ENCODE assay signal across 12 cellular contexts in genomic region chr6:41502607-41503434, GRCh38. TPM values are rescaled to one million over a fixed set of nuclear protein-coding genes. Genes with fewer than 3 reads are reported as not detected.
DNase-seq lines count a peak whose midpoint lies in the region; ATAC-seq, FAIRE-seq and TF ChIP-seq lines count a peak whose summit lies in the region.
"Had no signal": no experiment of that assay in that cellular context is flagged by ENCODE, and none has a peak within 500 bp of the region (broad histone marks: within the 10 kb centered on the region; RNA-seq: fewer than 3 reads in every experiment).

No MANE protein-coding gene starts in this region.

- ATAC-seq in naive B cell (ENCODE audit: low read depth in 2 of 2) = no peak
- ATAC-seq in GM21381 (IDR thresholded peaks at IDR 0.05; ENCODE audit: unreplicated experiment) = no peak
- ATAC-seq: T-helper 17 cell had no signal

- peak overlapping the region; percentile 62 for H3K4me3 Mint-ChIP-seq in endothelial cell (ENCODE audit: unreplicated experiment)
- H3K4me3 Mint-ChIP-seq in naive B cell = peak overlapping the region; percentile 58 to 88 (median 75)
- no peak overlapping the region for H3K4me3 Mint-ChIP-seq in chondrocyte (ENCODE audit: unreplicated experiment)

- no peaks in the 10 kb centered on the region for H3K36me3 Mint-ChIP-seq in endothelial cell (ENCODE audit: low read depth, unreplicated experiment)
- no peaks in the 10 kb centered on the region for H3K36me3 Mint-ChIP-seq in naive B cell
- no peaks in the 10 kb centered on the region for H3K36me3 Mint-ChIP-seq in chondrocyte (ENCODE audit: low read depth)

- peaks cover 29% of the 10 kb centered on the region for H3K4me1 Mint-ChIP-seq in endothelial cell (ENCODE audit: unreplicated experiment)
- peaks cover 19 to 39% (median 28%) of the 10 kb centered on the region in 3 donors for H3K4me1 Mint-ChIP-seq in naive B cell
- H3K4me1 Mint-ChIP-seq in chondrocyte (ENCODE audit: low read depth) = peaks cover 31% of the 10 kb centered on the region

- H3K79me2 ChIP-seq in mammary epithelial cell (ENCODE audit: insufficient read depth, low read length) = no peaks in the 10 kb centered on the region

- peak; percentile 30 for FAIRE-seq in urothelium cell line (lab: Jason Lieb, UNC)
- FAIRE-seq: pancreas had no signal

- H3K36me3 ChIP-seq in breast epithelium (no peaks in the 10 kb centered on the region), mammary epithelial cell (ENCODE audit: insufficient read depth, low read length) (no peaks in the 10 kb centered on the region)
- H3K36me3 ChIP-seq: cardiac muscle cell, pancreas had no signal

- 49% methylated on average over 14 of the region's 30 CpGs for WGBS in mammary epithelial cell (ENCODE audit: low coverage, missing lambda C conversion rate)

- in situ Hi-C loops in mammary epithelial cell (cut with MboI; ENCODE audit: low sequenced_read_pairs in 2 of 2) = no loop called here

- no TSS peak for BruUV-seq in mammary epithelial cell (replicated peaks; lab: Mats Ljungman, UMichigan)

- peak overlapping the region; percentile 43 for H3K27ac Mint-ChIP-seq in endothelial cell (ENCODE audit: unreplicated experiment)
- H3K27ac Mint-ChIP-seq in naive B cell = peak overlapping the region in 4 of 6 donors; percentile 11 to 71 (median 62)
- no peak overlapping the region for H3K27ac Mint-ChIP-seq in chondrocyte (ENCODE audit: unreplicated experiment)
- H3K27ac Mint-ChIP-seq: T-helper 17 cell had no signal

- no peak for TF ChIP-seq POLR2A in breast epithelium (IDR thresholded peaks at IDR 0.05)

- no peaks in the 10 kb centered on the region for H4K20me1 ChIP-seq in mammary epithelial cell (ENCODE audit: insufficient read depth, low read length)

- DNase-seq in breast epithelium (ENCODE audit: low spot score in 2 of 2) (peak in 1 of 2 donors; percentile 31), mammary epithelial cell (no peak), endothelial cell (ENCODE audit: low spot score) (peak; percentile 22), naive B cell (no peak), urothelium cell line (ENCODE audit: low spot score) (peak; percentile 57), chondrocyte (ENCODE audit: low spot score) (no peak)
- DNase-seq in activated naive CD4-positive, alpha-beta T cell (lab: John Stamatoyannopoulos, UW) = no peak
- DNase-seq: NCI-H524 treated with DMSO at 0.1 percent for 48 hours, T-helper 17 cell had no signal

- H3K4me3 ChIP-seq in breast epithelium (peak overlapping the region in 1 of 3 donors; percentile 74), mammary epithelial cell (replicated peaks in 1 of 3; ENCODE audit: insufficient read depth in 1 of 3, low read depth in 2 of 3, low read length in 3 of 3) (no peak overlapping the region)
- H3K4me3 ChIP-seq: cardiac muscle cell had no signal

- no peak overlapping the region for H3K9ac ChIP-seq in mammary epithelial cell (ENCODE audit: insufficient read depth, low read length)

- H2AFZ ChIP-seq in mammary epithelial cell (ENCODE audit: low read depth, low read length) = no peak overlapping the region

- H3K9me3 Mint-ChIP-seq in endothelial cell (ENCODE audit: unreplicated experiment) (no peaks in the 10 kb centered on the region), naive B cell (no peaks in the 10 kb centered on the region), chondrocyte (ENCODE audit: low read depth) (no peaks in the 10 kb centered on the region)

- H3K27me3 ChIP-seq in breast epithelium (no peaks in the 10 kb centered on the region), mammary epithelial cell (ENCODE audit: insufficient read depth, low read length) (peaks cover 13% of the 10 kb centered on the region)
- H3K27me3 ChIP-seq: pancreas had no signal

- CTCF ChIA-PET in mammary epithelial cell (lab: Charles Lee; ENCODE audit: low non-redundant PET) = no interaction called here

- H3K27ac ChIP-seq in breast epithelium (peak overlapping the region; percentile 78 to 84), mammary epithelial cell (ENCODE audit: insufficient read depth, low read depth, low read length) (no peak overlapping the region)
- H3K27ac ChIP-seq: cardiac muscle cell had no signal

- dilution Hi-C loops in mammary epithelial cell (cut with HindIII; ENCODE audit: low sequenced_read_pairs) = no loop called here

- TF ChIP-seq CTCF in breast epithelium (IDR thresholded peaks at IDR 0.05) (no peak), mammary epithelial cell (conservative IDR thresholded peaks at IDR 0.05 in 1 of 2, IDR thresholded peaks at IDR 0.05 in 1 of 2; ENCODE audit: extremely low read depth in 1 of 2, insufficient read depth in 1 of 2, low read depth in 1 of 2, low read length in 2 of 2) (no peak), endothelial cell (IDR thresholded peaks at IDR 0.05; ENCODE audit: unreplicated experiment) (no peak), chondrocyte (IDR thresholded peaks at IDR 0.05) (no peak)

- H3K27me3 Mint-ChIP-seq in endothelial cell (ENCODE audit: unreplicated experiment) (peaks cover 20% of the 10 kb centered on the region), naive B cell (peaks cover 15 to 41% (median 31%) of the 10 kb centered on the region in 3 donors), chondrocyte (ENCODE audit: low read depth) (peaks cover 1% of the 10 kb centered on the region)

- intact Hi-C loops in breast epithelium (cut with DNase I; ENCODE audit: low total_unique reads) = no loop called here
- intact Hi-C loops in mammary epithelial cell (cut with micrococcal nuclease) = no loop called here

- H3K4me2 ChIP-seq in mammary epithelial cell (ENCODE audit: insufficient read depth, low read depth, low read length) = no peak overlapping the region

- no peaks in the 10 kb centered on the region for H3K9me3 ChIP-seq in breast epithelium
- no peaks in the 10 kb centered on the region for H3K9me3 ChIP-seq in mammary epithelial cell (replicated peaks; ENCODE audit: insufficient read depth, low read length)
- H3K9me3 ChIP-seq: pancreas had no signal

- H3K4me1 ChIP-seq in breast epithelium (peaks cover 3 to 7% of the 10 kb centered on the region in 2 donors), mammary epithelial cell (ENCODE audit: insufficient read depth, low read length) (peaks cover 9% of the 10 kb centered on the region)

RNA-seq across cellular contexts. Expression of gene FOXP4, which starts 43.4 kb away (rescaled TPM):
- 10 to 100 TPM in 1 of 3 donors, 1 to 10 TPM in 2; 5.1 to 11.0 (median 5.6) TPM for total RNA-seq in breast epithelium
- 10 to 100 TPM in 1 of 2 donors, 1 to 10 TPM in 1; 5.0 to 19.2 TPM for total RNA-seq in mammary epithelial cell
- polyA plus RNA-seq in mammary epithelial cell = 5.7 TPM
- 8.4 TPM for polyA minus RNA-seq in mammary epithelial cell
- 32.5 TPM for total RNA-seq in endothelial cell (ENCODE audit: unreplicated experiment)
- polyA plus RNA-seq in naive B cell (ENCODE audit: low read depth in 6 of 6) = 1 to 10 TPM in 5 of 6 donors, under 1 TPM in 1; 0.55 to 4.7 (median 2.2) TPM
- 17.2 to 19.8 TPM (median 18.6 TPM) in 3 replicates for total RNA-seq in chondrocyte

Comparison
In these comparisons a context has a peak if more than half of its experiments do, and no peak if none do; other contexts are left out.
1. DNase-seq: peak in endothelial cell (single experiment) and urothelium cell line (single experiment); none in mammary epithelial cell (single experiment), naive B cell (single experiment), chondrocyte (single experiment) and activated naive CD4-positive, alpha-beta T cell (0 of 4).